In the genomic region with DNA sequence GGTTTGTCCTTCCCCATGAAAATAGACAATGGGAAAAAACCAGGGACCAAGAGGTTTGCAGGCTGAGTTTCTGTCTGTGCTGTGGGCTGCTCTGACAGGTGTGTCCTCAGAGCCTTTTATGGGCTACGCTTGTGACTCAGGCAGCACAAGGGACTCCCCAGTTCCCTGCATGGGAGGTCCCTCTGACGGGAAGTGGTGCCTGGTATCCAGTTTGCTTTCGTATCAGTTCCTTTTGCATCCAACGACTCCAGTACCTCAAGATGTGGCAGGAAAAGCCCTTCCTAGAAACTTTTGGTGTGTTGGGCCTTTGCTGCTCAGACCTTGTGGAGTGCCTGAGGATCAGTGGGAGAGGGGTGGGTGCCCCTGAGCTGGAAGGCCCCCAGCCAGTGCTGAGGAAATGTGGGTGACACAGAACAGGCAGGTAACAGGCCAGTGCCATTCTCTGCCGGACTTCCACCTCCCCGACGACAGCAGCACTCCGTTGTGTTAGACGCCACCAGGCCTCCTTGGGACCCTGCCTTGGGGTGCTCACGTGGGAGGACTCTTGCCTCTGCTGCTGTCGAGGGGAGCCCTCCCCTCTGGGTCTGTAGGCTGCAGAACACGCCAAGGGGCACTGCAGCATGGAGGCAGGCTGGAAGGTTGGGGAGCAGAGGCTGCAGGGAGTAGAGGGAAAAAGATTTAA, we compare ENCODE assay signal across 14 cellular contexts. TPM values are rescaled to one million over a fixed set of nuclear protein-coding genes. Genes with fewer than 3 reads are reported as not detected.
A peak's percentile ranks its signal among the peaks of the same experiment; 100 is the strongest.
DNase-seq lines count a peak whose midpoint lies in the region; ATAC-seq and TF ChIP-seq lines count a peak whose summit lies in the region.
"Had no signal": no experiment of that assay in that cellular context is flagged by ENCODE, and none has a peak within 500 bp of the region (broad histone marks: within the 10 kb centered on the region; RNA-seq: fewer than 3 reads in every experiment).

No MANE protein-coding gene starts in this region.

- no peaks in the 10 kb centered on the region for H3K9me3 Mint-ChIP-seq in dendritic cell treated with granulocyte-macrophage colony-stimulating factor and Interleukin-4, amounts not matched to agents 40 ng/mL and 50 ng/mL, for 4 days
- H3K9me3 Mint-ChIP-seq: stimulated activated naive CD8-positive, alpha-beta T cell treated with anti-CD3 and anti-CD28 coated beads, Interleukin-15, Interleukin-2, amounts not matched to agents 100 ng/mL and 50 ng/mL, for 24 hours had no signal

- H3K27ac ChIP-seq in AG04450 (ENCODE audit: low read depth, low read length) (peak overlapping the region; percentile 2), RWPE1 (no peak overlapping the region)

- intact Hi-C loops in dendritic cell treated with granulocyte-macrophage colony-stimulating factor and Interleukin-4, amounts not matched to agents 40 ng/mL and 50 ng/mL, for 4 days (cut with micrococcal nuclease): no loop called here
- intact Hi-C loops in posterior cingulate gyrus (cut with DNase I): no loop called here

- no peak overlapping the region for H3K4me3 ChIP-seq in AG04450 (ENCODE audit: low read depth, low read length)

- H3K36me3 Mint-ChIP-seq in dendritic cell treated with granulocyte-macrophage colony-stimulating factor and Interleukin-4, amounts not matched to agents 40 ng/mL and 50 ng/mL, for 4 days (ENCODE audit: low read depth): peaks cover 4% of the 10 kb centered on the region

- H3K4me3 Mint-ChIP-seq in dendritic cell treated with granulocyte-macrophage colony-stimulating factor and Interleukin-4, amounts not matched to agents 40 ng/mL and 50 ng/mL, for 4 days: no peak overlapping the region
- H3K4me3 Mint-ChIP-seq: stimulated activated naive CD8-positive, alpha-beta T cell treated with anti-CD3 and anti-CD28 coated beads, Interleukin-15, Interleukin-2, amounts not matched to agents 100 ng/mL and 50 ng/mL, for 24 hours had no signal

- H3K9me3 ChIP-seq in AG04450 (ENCODE audit: control insufficient read depth, insufficient read depth, low read length): no peaks in the 10 kb centered on the region
- H3K9me3 ChIP-seq: SK-N-SH had no signal

- peaks cover 12% of the 10 kb centered on the region for H3K27me3 Mint-ChIP-seq in dendritic cell treated with granulocyte-macrophage colony-stimulating factor and Interleukin-4, amounts not matched to agents 40 ng/mL and 50 ng/mL, for 4 days

- H3K4me1 Mint-ChIP-seq in dendritic cell treated with granulocyte-macrophage colony-stimulating factor and Interleukin-4, amounts not matched to agents 40 ng/mL and 50 ng/mL, for 4 days (ENCODE audit: low read depth): peaks cover 65% of the 10 kb centered on the region

- peak overlapping the region; percentile 43 for H3K27ac Mint-ChIP-seq in dendritic cell treated with granulocyte-macrophage colony-stimulating factor and Interleukin-4, amounts not matched to agents 40 ng/mL and 50 ng/mL, for 4 days
- H3K27ac Mint-ChIP-seq: stimulated activated naive CD8-positive, alpha-beta T cell treated with anti-CD3 and anti-CD28 coated beads, Interleukin-15, Interleukin-2, amounts not matched to agents 100 ng/mL and 50 ng/mL, for 24 hours had no signal

- CTCF ChIA-PET in AG04450 (lab: Charles Lee): no interaction called here
- CTCF ChIA-PET in RWPE1 (lab: Yijun Ruan, JAX): interaction anchor here (0.6 kb wide), 1 partner anchor 1845 kb away, joined by 3 read pairs; no protein-coding TSS in a partner anchor

- ATAC-seq in HG02885 (IDR thresholded peaks at IDR 0.05; ENCODE audit: poor library complexity, unreplicated experiment) (peak; percentile 69), GM21423 (IDR thresholded peaks at IDR 0.05; ENCODE audit: unreplicated experiment) (no peak), GM18907 (IDR thresholded peaks at IDR 0.05; ENCODE audit: unreplicated experiment) (no peak)

- POLR2A ChIA-PET in AG04450 (lab: Yijun Ruan, JAX) (no interaction called here), RWPE1 (lab: Yijun Ruan, JAX; ENCODE audit: low non-redundant PET) (no interaction called here)

- TF ChIP-seq CTCF in AG04450 (IDR thresholded peaks at IDR 0.05; ENCODE audit: low read depth, low read length): no peak
- TF ChIP-seq CTCF in GM10266 (IDR thresholded peaks at IDR 0.05; ENCODE audit: control insufficient read depth, insufficient read depth, low read depth, missing control alignments): no peak
- no peak for TF ChIP-seq CTCF in RWPE1 (conservative IDR thresholded peaks at IDR 0.05; ENCODE audit: low read depth)

- DNase-seq in AG04450 (ENCODE audit: low read depth, low spot score): no peak
- DNase-seq in GM10266 (ENCODE audit: extremely low spot score): peak; percentile 66
- no peak for DNase-seq in posterior cingulate gyrus
- no peak for DNase-seq in RWPE1 (ENCODE audit: low spot score)
- DNase-seq: DND-41; NCI-H2081; retina; SK-N-SH; stimulated activated CD4-positive, alpha-beta T cell treated with anti-CD3 and anti-CD28 coated beads, Interleukin-4, amount 100 ng/mL, for 4 hours had no signal

- H3K27me3 ChIP-seq in AG04450 (ENCODE audit: control insufficient read depth, insufficient read depth, low read length): peaks cover 18% of the 10 kb centered on the region

RNA-seq across cellular contexts. Expression of a gene that starts 38.4 kb away (rescaled TPM):
- not detected in 2 replicates for polyA plus RNA-seq in AG04450 (2011; rRNA removed)
- polyA minus RNA-seq in AG04450 (2011; rRNA and poly(A)+ RNA removed): not detected in 2 replicates
- polyA plus RNA-seq: SK-N-SH had no signal
